1 cellular context compared by ENCODE assay signal in the genomic region with DNA sequence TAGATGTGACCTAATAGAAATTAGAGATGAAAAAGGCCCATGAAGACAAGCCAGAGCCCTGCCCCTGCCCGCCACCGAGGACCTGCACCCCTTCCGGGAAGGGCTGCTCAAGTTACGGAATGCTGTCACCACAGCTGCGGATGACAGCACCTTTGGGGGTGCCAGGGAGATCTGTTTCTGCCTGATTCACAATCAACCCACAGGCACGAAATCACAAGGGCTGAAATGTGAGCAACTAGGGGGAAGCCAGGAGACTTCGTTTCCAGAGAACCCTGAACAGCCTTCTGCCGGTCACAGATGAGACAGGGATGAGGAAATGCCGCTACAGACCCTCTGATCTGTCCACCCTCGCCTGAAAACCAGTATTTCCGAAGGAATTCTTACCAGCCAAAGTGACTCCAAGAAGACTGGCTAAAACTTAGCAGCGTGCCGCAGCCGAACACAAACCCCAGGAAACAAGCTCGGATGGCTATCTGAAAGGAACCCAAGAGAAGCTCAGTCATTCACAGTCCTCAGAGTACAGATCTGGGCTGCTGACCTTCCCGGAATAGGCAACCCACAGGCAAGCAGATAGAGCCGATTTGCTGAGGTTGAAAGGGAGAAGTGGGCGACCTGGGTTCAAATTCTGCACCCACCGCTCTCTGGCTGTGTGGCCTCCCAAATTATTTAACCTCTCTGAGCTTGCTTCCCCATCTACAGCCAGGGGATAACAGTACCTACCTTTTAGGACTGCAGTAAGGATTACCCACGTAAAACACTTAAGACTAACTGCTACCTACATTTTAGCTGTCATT.
TF ChIP-seq lines count a peak whose summit lies in the region.

No MANE protein-coding gene starts in this region.

TF ChIP-seq in SK-N-SH treated with all-trans-retinoic acid at 6 μM for 48 hours, 23 proteins besides CTCF, POLR2A, EP300 and RAD21 (continued from another document):
- TF ChIP-seq GLIS3 (CRISPR knock-in tag; IDR thresholded peaks at IDR 0.05) (no peak), OSR1 (CRISPR knock-in tag; IDR thresholded peaks at IDR 0.05) (no peak), ZNF70 (CRISPR knock-in tag; IDR thresholded peaks at IDR 0.05) (no peak), SNAI2 (CRISPR knock-in tag; IDR thresholded peaks at IDR 0.05) (no peak), RARB (CRISPR knock-in tag; IDR thresholded peaks at IDR 0.05) (no peak), TOX (CRISPR knock-in tag; IDR thresholded peaks at IDR 0.05; ENCODE audit: borderline replicate concordance) (no peak), ISL1 (CRISPR knock-in tag; IDR thresholded peaks at IDR 0.05) (no peak), ZNF8 (CRISPR knock-in tag; IDR thresholded peaks at IDR 0.05) (no peak), ZFP3 (CRISPR knock-in tag; IDR thresholded peaks at IDR 0.05) (no peak), ZFP30 (CRISPR knock-in tag; IDR thresholded peaks at IDR 0.05) (no peak), ARNTL (CRISPR knock-in tag; IDR thresholded peaks at IDR 0.05; ENCODE audit: borderline replicate concordance, low read depth) (no peak)
- TF ChIP-seq, protein P1, sequence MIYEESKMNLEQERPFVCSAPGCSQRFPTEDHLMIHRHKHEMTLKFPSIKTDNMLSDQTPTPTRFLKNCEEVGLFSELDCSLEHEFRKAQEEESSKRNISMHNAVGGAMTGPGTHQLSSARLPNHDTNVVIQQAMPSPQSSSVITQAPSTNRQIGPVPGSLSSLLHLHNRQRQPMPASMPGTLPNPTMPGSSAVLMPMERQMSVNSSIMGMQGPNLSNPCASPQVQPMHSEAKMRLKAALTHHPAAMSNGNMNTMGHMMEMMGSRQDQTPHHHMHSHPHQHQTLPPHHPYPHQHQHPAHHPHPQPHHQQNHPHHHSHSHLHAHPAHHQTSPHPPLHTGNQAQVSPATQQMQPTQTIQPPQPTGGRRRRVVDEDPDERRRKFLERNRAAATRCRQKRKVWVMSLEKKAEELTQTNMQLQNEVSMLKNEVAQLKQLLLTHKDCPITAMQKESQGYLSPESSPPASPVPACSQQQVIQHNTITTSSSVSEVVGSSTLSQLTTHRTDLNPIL (CRISPR knock-in tag; IDR thresholded peaks at IDR 0.05; ENCODE audit: low read depth): no peak
- TF ChIP-seq, protein P2, sequence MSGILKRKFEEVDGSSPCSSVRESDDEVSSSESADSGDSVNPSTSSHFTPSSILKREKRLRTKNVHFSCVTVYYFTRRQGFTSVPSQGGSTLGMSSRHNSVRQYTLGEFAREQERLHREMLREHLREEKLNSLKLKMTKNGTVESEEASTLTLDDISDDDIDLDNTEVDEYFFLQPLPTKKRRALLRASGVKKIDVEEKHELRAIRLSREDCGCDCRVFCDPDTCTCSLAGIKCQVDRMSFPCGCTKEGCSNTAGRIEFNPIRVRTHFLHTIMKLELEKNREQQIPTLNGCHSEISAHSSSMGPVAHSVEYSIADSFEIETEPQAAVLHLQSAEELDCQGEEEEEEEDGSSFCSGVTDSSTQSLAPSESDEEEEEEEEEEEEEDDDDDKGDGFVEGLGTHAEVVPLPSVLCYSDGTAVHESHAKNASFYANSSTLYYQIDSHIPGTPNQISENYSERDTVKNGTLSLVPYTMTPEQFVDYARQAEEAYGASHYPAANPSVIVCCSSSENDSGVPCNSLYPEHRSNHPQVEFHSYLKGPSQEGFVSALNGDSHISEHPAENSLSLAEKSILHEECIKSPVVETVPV (CRISPR knock-in tag; IDR thresholded peaks at IDR 0.05): no peak
- TF ChIP-seq, protein P3, sequence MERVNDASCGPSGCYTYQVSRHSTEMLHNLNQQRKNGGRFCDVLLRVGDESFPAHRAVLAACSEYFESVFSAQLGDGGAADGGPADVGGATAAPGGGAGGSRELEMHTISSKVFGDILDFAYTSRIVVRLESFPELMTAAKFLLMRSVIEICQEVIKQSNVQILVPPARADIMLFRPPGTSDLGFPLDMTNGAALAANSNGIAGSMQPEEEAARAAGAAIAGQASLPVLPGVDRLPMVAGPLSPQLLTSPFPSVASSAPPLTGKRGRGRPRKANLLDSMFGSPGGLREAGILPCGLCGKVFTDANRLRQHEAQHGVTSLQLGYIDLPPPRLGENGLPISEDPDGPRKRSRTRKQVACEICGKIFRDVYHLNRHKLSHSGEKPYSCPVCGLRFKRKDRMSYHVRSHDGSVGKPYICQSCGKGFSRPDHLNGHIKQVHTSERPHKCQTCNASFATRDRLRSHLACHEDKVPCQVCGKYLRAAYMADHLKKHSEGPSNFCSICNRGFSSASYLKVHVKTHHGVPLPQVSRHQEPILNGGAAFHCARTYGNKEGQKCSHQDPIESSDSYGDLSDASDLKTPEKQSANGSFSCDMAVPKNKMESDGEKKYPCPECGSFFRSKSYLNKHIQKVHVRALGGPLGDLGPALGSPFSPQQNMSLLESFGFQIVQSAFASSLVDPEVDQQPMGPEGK (CRISPR knock-in tag; IDR thresholded peaks at IDR 0.05; ENCODE audit: borderline replicate concordance): no peak
